Comparison of ENCODE assay signal across 9 cellular contexts in genomic region chr9:96478829-96479371, GRCh38. TPM values are rescaled to one million over a fixed set of nuclear protein-coding genes. Genes with fewer than 3 reads are reported as not detected.
A peak's percentile ranks its signal among the peaks of the same experiment; 100 is the strongest.
DNase-seq lines count a peak whose midpoint lies in the region; ATAC-seq lines count a peak whose summit lies in the region.
"Had no signal": no experiment of that assay in that cellular context is flagged by ENCODE, and none has a peak within 500 bp of the region (broad histone marks: within the 10 kb centered on the region; RNA-seq: fewer than 3 reads in every experiment).

No MANE protein-coding gene starts in this region.

- no peaks in the 10 kb centered on the region for H3K27me3 ChIP-seq in SJSA1 (replicated peaks)

- peak overlapping the region; percentile 52 for H3K27ac ChIP-seq in SJSA1

- DNase-seq in activated CD4-positive, alpha-beta T cell treated with anti-CD3 and anti-CD28 coated beads for 48 hours: peak; percentile 51
- DNase-seq in activated CD4-positive, alpha-beta T cell treated with anti-CD3 and anti-CD28 coated beads, Interleukin-2, amount 50 U/mL, for 1 hour: no peak
- DNase-seq in SJSA1 (ENCODE audit: low read depth in 1 of 2, low spot score in 2 of 2) (peak in 1 of 2 experiments; percentile 41), SW480 (ENCODE audit: low spot score) (no peak), dermis blood vessel endothelial cell (no peak), cortex of kidney (lab: John Stamatoyannopoulos, UW) (no peak)
- DNase-seq in stimulated activated CD4-positive, alpha-beta T cell treated with anti-CD3 and anti-CD28 coated beads, Interleukin-15, amount 100 ng/mL, for 24 hours: peak; percentile 49

- H3K4me1 ChIP-seq in SJSA1 (replicated peaks): peaks cover 28% of the 10 kb centered on the region

- peak; percentile 84 for ATAC-seq in HG02798 (IDR thresholded peaks at IDR 0.05; ENCODE audit: poor library complexity, unreplicated experiment)
- ATAC-seq: GM23338 had no signal

- H3K4me3 ChIP-seq in SJSA1: no peak overlapping the region
- H3K4me3 ChIP-seq: GM23338 had no signal

- H3K36me3 ChIP-seq in SJSA1: peaks cover 31% of the 10 kb centered on the region

- H3K9me3 ChIP-seq in SJSA1 (replicated peaks): no peaks in the 10 kb centered on the region

RNA-seq across cellular contexts. Expression of gene HABP4, which starts 28.9 kb away (rescaled TPM):
- total RNA-seq in SJSA1 (2014; rRNA removed; shearing (Covaris generic)): 30.7 and 36.1 TPM in 2 replicates
- total RNA-seq in dermis blood vessel endothelial cell: 7.3 and 9.0 TPM in 2 replicates

Comparison
In these comparisons a context has a peak if more than half of its experiments do, and no peak if none do; other contexts are left out.
1. DNase-seq: peak in activated CD4-positive, alpha-beta T cell treated with anti-CD3 and anti-CD28 coated beads for 48 hours (single experiment) and stimulated activated CD4-positive, alpha-beta T cell treated with anti-CD3 and anti-CD28 coated beads, Interleukin-15, amount 100 ng/mL, for 24 hours (single experiment); none in activated CD4-positive, alpha-beta T cell treated with anti-CD3 and anti-CD28 coated beads, Interleukin-2, amount 50 U/mL, for 1 hour (single experiment), SW480 (single experiment), dermis blood vessel endothelial cell (single experiment) and cortex of kidney (single experiment).